18 cellular contexts compared by ENCODE assay signal in the genomic region with DNA sequence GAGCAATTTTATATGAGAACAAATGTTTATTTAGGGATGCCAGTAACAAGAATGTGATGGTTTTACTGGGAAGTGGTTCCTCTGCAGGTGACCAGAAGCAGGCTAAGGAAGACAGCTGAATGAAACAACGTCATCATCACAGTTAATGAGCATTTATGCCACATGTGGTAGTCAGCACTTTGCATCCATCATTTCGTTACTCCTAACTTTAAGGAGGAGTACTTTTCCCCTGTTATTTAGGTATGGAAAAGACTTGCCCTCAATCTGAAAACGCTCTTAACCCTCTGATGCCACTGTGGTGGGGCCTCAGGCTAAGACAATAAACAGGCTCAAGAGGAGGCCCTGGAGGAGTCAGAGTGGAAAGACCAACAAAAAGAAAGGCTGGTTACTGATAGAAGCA. TPM values are rescaled to one million over a fixed set of nuclear protein-coding genes. Genes with fewer than 3 reads are reported as not detected.
DNase-seq lines count a peak whose midpoint lies in the region; ATAC-seq, FAIRE-seq and TF ChIP-seq lines count a peak whose summit lies in the region.
"Had no signal": no experiment of that assay in that cellular context is flagged by ENCODE, and none has a peak within 500 bp of the region (broad histone marks: within the 10 kb centered on the region; RNA-seq: fewer than 3 reads in every experiment).

No MANE protein-coding gene starts in this region.

- H3K9me3 Mint-ChIP-seq in progenitor cell of endocrine pancreas (ENCODE audit: low read depth) = no peaks in the 10 kb centered on the region
- H3K9me3 Mint-ChIP-seq: CD14-positive monocyte had no signal

- no CpG with 5 or more reads among the region's 3 CpGs for WGBS in IMR-90 (ENCODE audit: extremely low coverage in 2 of 2, insufficient read length in 1 of 2), 2 experiments
- WGBS in HepG2 (ENCODE audit: low lambda C conversion rate) = 95% methylated on average over 3 of the region's 3 CpGs

- TF ChIP-seq RAD21 in IMR-90 (IDR thresholded peaks at IDR 0.05; ENCODE audit: low read length) (no peak), HepG2 (CRISPR knock-in tag; IDR thresholded peaks at IDR 0.05) (no peak)

- H3K4ac ChIP-seq in IMR-90 (ENCODE audit: low read depth, low read length) = no peak overlapping the region

- no peak overlapping the region; the same call in 1 of the 2 replicates for H3K9ac ChIP-seq in IMR-90 (ENCODE audit: low read depth, low read length)
- H3K9ac ChIP-seq in HepG2 (ENCODE audit: insufficient read depth, low read depth, low read length) = no peak overlapping the region

- TF ChIP-seq CTCF in IMR-90 (conservative IDR thresholded peaks at IDR 0.05; ENCODE audit: low read depth, low read length) (no peak), brain microvascular endothelial cell (IDR thresholded peaks at IDR 0.05; ENCODE audit: low read depth, low read length, missing control alignments) (no peak), progenitor cell of endocrine pancreas (IDR thresholded peaks at IDR 0.05; ENCODE audit: unreplicated experiment) (no peak), HepG2 (CRISPR knock-in tag; IDR thresholded peaks at IDR 0.05) (no peak)

- H2BK120ac ChIP-seq in IMR-90 (ENCODE audit: low read depth, low read length) = no peak overlapping the region

- no peak for FAIRE-seq in HepG2 (lab: Jason Lieb, UNC)
- FAIRE-seq: H1 had no signal

- H4K91ac ChIP-seq in IMR-90 (ENCODE audit: insufficient read depth, low read depth, low read length) = no peak overlapping the region

- H3K27me3 ChIP-seq in IMR-90 (ENCODE audit: control insufficient read depth, insufficient read depth, low read length) (no peaks in the 10 kb centered on the region), brain microvascular endothelial cell (replicated peaks) (no peaks in the 10 kb centered on the region), HepG2 (ENCODE audit: control insufficient read depth in 1 of 2, insufficient read depth in 2 of 2, low read length in 2 of 2) (no peaks in the 10 kb centered on the region)

- H3K9me1 ChIP-seq in IMR-90 (ENCODE audit: insufficient read depth, low read length) = peaks cover 17% of the 10 kb centered on the region

- peaks cover 8 to 17% of the 10 kb centered on the region in 2 experiments; a peak in 3 of 4 replicates for H3K79me1 ChIP-seq in IMR-90 (ENCODE audit: low read depth in 1 of 2, low read length in 2 of 2)

- peak overlapping the region in 1 of 2 experiments; percentile 12; a peak in 1 of 4 replicates for H4K8ac ChIP-seq in IMR-90 (ENCODE audit: low read depth in 2 of 2, low read length in 2 of 2)

- H2AFZ ChIP-seq in IMR-90 (replicated peaks; ENCODE audit: low read length, poor library complexity) (no peak overlapping the region), HepG2 (ENCODE audit: low read length) (no peak overlapping the region)

- H3K27me3 Mint-ChIP-seq in progenitor cell of endocrine pancreas = no peaks in the 10 kb centered on the region

- H3K4me1 ChIP-seq in IMR-90 (ENCODE audit: control insufficient read depth, insufficient read depth, low read length) = peaks cover 8% of the 10 kb centered on the region
- peaks cover 25% of the 10 kb centered on the region for H3K4me1 ChIP-seq in HepG2 (ENCODE audit: insufficient read depth, low read length)

- no peak overlapping the region for H3K56ac ChIP-seq in IMR-90 (ENCODE audit: extremely low read depth, insufficient read depth, low read length)

- intact Hi-C loops in IMR-90 (cut with micrococcal nuclease) = loop anchor here (5.0 kb wide), 1 partner anchor 172 kb away; no protein-coding TSS in a partner anchor
- intact Hi-C loops in HepG2 (cut with micrococcal nuclease; ENCODE audit: unreplicated experiment) = no loop called here

- H3K4me3 ChIP-seq in IMR-90 (ENCODE audit: insufficient read depth, low read depth, low read length) (no peak overlapping the region), brain microvascular endothelial cell (ENCODE audit: low read depth, low read length) (no peak overlapping the region), HepG2 (replicated peaks in 1 of 3; ENCODE audit: insufficient read depth in 1 of 3, low read depth in 2 of 3, low read length in 3 of 3) (no peak overlapping the region)

- H3K9me3 ChIP-seq in IMR-90 (ENCODE audit: control insufficient read depth, insufficient read depth, low read length) (no peaks in the 10 kb centered on the region), HepG2 (ENCODE audit: low read length) (no peaks in the 10 kb centered on the region)

- no peak overlapping the region for H2BK15ac ChIP-seq in IMR-90 (ENCODE audit: low read depth, low read length)

- H2BK5ac ChIP-seq in IMR-90 (ENCODE audit: low read depth, low read length, poor library complexity, severe bottlenecking) = no peak overlapping the region

- no peak overlapping the region for H3K4me2 ChIP-seq in IMR-90 (ENCODE audit: low read depth, low read length)
- H3K4me2 ChIP-seq in HepG2 (ENCODE audit: low read depth, low read length) = no peak overlapping the region

- no peak overlapping the region for H3K14ac ChIP-seq in IMR-90 (replicated peaks; ENCODE audit: low read depth, low read length)

- H2BK20ac ChIP-seq in IMR-90 (ENCODE audit: low read depth, low read length) = no peak overlapping the region

- ATAC-seq in IMR-90 (ENCODE audit: low read depth) (peak; percentile 22), GM21423 (IDR thresholded peaks at IDR 0.05; ENCODE audit: unreplicated experiment) (no peak), HepG2 (no peak; the same call in 1 of the 3 replicates)
- ATAC-seq: left lobe of liver had no signal

- POLR2A ChIA-PET in IMR-90 (lab: Charles Lee; ENCODE audit: unreplicated experiment) (no interaction called here), HepG2 (lab: Yijun Ruan, JAX) (interaction anchor here (1.4 kb wide), 1 partner anchor 32 kb away, joined by 6 read pairs; a partner anchor contains a TSS)

- dilution Hi-C loops in IMR-90 (cut with HindIII; ENCODE audit: low sequenced_read_pairs, unreplicated experiment) = no loop called here

- BruUV-seq in IMR-90 (replicated peaks; lab: Mats Ljungman, UMichigan) (no TSS peak), HepG2 (replicated peaks; lab: Mats Ljungman, UMichigan) (no TSS peak)

- CTCF ChIA-PET in IMR-90 (lab: Yijun Ruan, JAX) (interaction anchor here (1.2 kb wide), 1 partner anchor 10 kb away, joined by 3 read pairs; no protein-coding TSS in a partner anchor), HepG2 (lab: Yijun Ruan, JAX; ENCODE audit: low intra/inter-chr PET ratio, low total read pairs) (no interaction called here)

- no peak overlapping the region for H3K18ac ChIP-seq in IMR-90 (ENCODE audit: low read depth, low read length)

- H3K23ac ChIP-seq in IMR-90 (ENCODE audit: low read depth, low read length) = no peak overlapping the region

- TF ChIP-seq EP300 in HepG2 (IDR thresholded peaks at IDR 0.05; ENCODE audit: low read depth in 2 of 2, low read length in 2 of 2) = no peak
- no peak for TF ChIP-seq EP300 in HepG2 (CRISPR knock-in tag; IDR thresholded peaks at IDR 0.05; ENCODE audit: borderline replicate concordance)

- H3K36me3 ChIP-seq in IMR-90 (ENCODE audit: control insufficient read depth, insufficient read depth, low read length) (peaks cover 30% of the 10 kb centered on the region), brain microvascular endothelial cell (replicated peaks) (peaks cover 23% of the 10 kb centered on the region), HepG2 (replicated peaks in 1 of 2; ENCODE audit: control insufficient read depth in 1 of 2, insufficient read depth in 2 of 2, low read length in 2 of 2) (peaks cover 9 to 63% of the 10 kb centered on the region in 2 experiments)

- peaks cover 32% of the 10 kb centered on the region for H3K4me1 Mint-ChIP-seq in progenitor cell of endocrine pancreas (ENCODE audit: low read depth)

- in situ Hi-C loops in IMR-90 (cut with MboI; ENCODE audit: low sequenced_read_pairs) = no loop called here
- in situ Hi-C loops in brain microvascular endothelial cell (cut with HindIII; ENCODE audit: low pct_ligation_motif_present, low sequenced_read_pairs) = no loop called here
- in situ Hi-C loops in HepG2 (cut with HindIII; ENCODE audit: extremely low pct_ligation_motif_present, low pct_unique_long_range_greater_than_20kb) = no loop called here

- no peak overlapping the region for H4K5ac ChIP-seq in IMR-90 (ENCODE audit: low read depth, low read length)

- H2AK5ac ChIP-seq in IMR-90 (ENCODE audit: low read depth, low read length) = peak overlapping the region; percentile 2; the same call in 1 of the 2 replicates

- H3K36me3 Mint-ChIP-seq in progenitor cell of endocrine pancreas (ENCODE audit: insufficient read depth) = peaks cover 28% of the 10 kb centered on the region

- peak overlapping the region; percentile 78 for H3K27ac Mint-ChIP-seq in progenitor cell of endocrine pancreas

- H3K4me3 Mint-ChIP-seq in progenitor cell of endocrine pancreas (ENCODE audit: low read depth) = no peak overlapping the region
- H3K4me3 Mint-ChIP-seq: CD14-positive monocyte had no signal

- H3K27ac ChIP-seq in IMR-90 (ENCODE audit: insufficient read depth, low read length) (no peak overlapping the region), brain microvascular endothelial cell (peak overlapping the region; percentile 56), HepG2 (ENCODE audit: extremely low read length, insufficient read depth, low read length) (no peak overlapping the region)
- H3K27ac ChIP-seq: 22Rv1 had no signal

- TF ChIP-seq POLR2A in IMR-90 (IDR thresholded peaks at IDR 0.05; ENCODE audit: low read depth, low read length) (no peak), HepG2 (IDR thresholded peaks at IDR 0.05; ENCODE audit: insufficient read depth in 1 of 2, low read depth in 2 of 2, low read length in 2 of 2) (no peak)

- no peaks in the 10 kb centered on the region for H3K79me2 ChIP-seq in HepG2 (ENCODE audit: insufficient read depth, low read length)

- H4K20me1 ChIP-seq in IMR-90 (ENCODE audit: insufficient read depth, low read length) (0 out of 2 replicates have a peak, but pooled peaks cover 3% of the 10 kb centered on the region), HepG2 (ENCODE audit: insufficient read depth, low read length) (no peaks in the 10 kb centered on the region)

- DNase-seq in DMS79 treated with DMSO at 0.1 percent for 48 hours (lab: John Stamatoyannopoulos, UW) = peak; percentile 11
- DNase-seq in DMS79 (lab: John Stamatoyannopoulos, UW) = no peak
- no peak for DNase-seq in IMR-90
- DNase-seq in brain microvascular endothelial cell = no peak
- DNase-seq in progenitor cell of endocrine pancreas (ENCODE audit: low spot score, unreplicated experiment) = no peak
- no peak for DNase-seq in NCI-H748 treated with DMSO at 0.1 percent for 48 hours (lab: John Stamatoyannopoulos, UW)
- DNase-seq in HepG2 (ENCODE audit: low spot score) = no peak
- DNase-seq: activated CD4-positive, alpha-beta T cell treated with anti-CD3 and anti-CD28 coated beads for 48 hours; activated T-cell treated with anti-CD3 and anti-CD28 coated beads, Interleukin-2, amount 50 U/mL, for 1 hour; amygdala; foreskin melanocyte; NCI-H187 treated with DMSO at 0.1 percent for 48 hours; NCI-H510A had no signal

- H2AK9ac ChIP-seq in IMR-90 (replicated peaks; ENCODE audit: low read depth, low read length, poor library complexity) = no peak overlapping the region

RNA-seq across cellular contexts. Expression of a gene that starts 31.2 kb away (rescaled TPM):
- 22.9 and 33.9 TPM in 2 replicates for total RNA-seq in IMR-90 (2012; rRNA removed)
- polyA plus RNA-seq in IMR-90 (2012; rRNA removed) = 35.8 and 39.5 TPM in 2 replicates
- 14.9 and 17.2 TPM in 2 replicates for polyA plus RNA-seq in IMR-90 (2012; cell fraction: cytosol; rRNA removed)
- 18.7 and 60.0 TPM in 2 replicates for polyA plus RNA-seq in IMR-90 (2012; cell fraction: nucleus; rRNA removed; ENCODE audit: low replicate concordance)
- 62.6 and 65.7 TPM in 2 replicates for total RNA-seq in progenitor cell of endocrine pancreas
- 52.0 and 57.8 TPM in 2 replicates for total RNA-seq in HepG2 (2016; rRNA removed; fragmentation: Illumina TruSeq; extraction: Trizol)
- 17.0 and 20.8 TPM in 2 replicates for total RNA-seq in HepG2 (2016; cell fraction: cytosol; rRNA removed; fragmentation: Illumina TruSeq; extraction: Trizol; ENCODE audit: low read depth)
- 51.9 and 56.4 TPM in 2 replicates for total RNA-seq in HepG2 (2016; cell fraction: insoluble cytoplasmic fraction; rRNA removed; fragmentation: Illumina TruSeq; extraction: Trizol)
- total RNA-seq in HepG2 (2016; cell fraction: membrane; rRNA removed; fragmentation: Illumina TruSeq; extraction: Trizol) = 49.9 and 57.9 TPM in 2 replicates
- 46.7 and 47.9 TPM in 2 replicates for total RNA-seq in HepG2 (2016; cell fraction: nucleus; rRNA removed; fragmentation: Illumina TruSeq; extraction: Trizol)
- 32.9 and 41.4 TPM in 2 replicates for polyA plus RNA-seq in HepG2 (2011; rRNA removed)
- 33.9 and 35.7 TPM in 2 replicates for polyA plus RNA-seq in HepG2 (2011; cell fraction: cytosol; rRNA removed)
- polyA plus RNA-seq in HepG2 (2011; cell fraction: nucleus; rRNA removed) = 38.0 and 47.8 TPM in 2 replicates
- 19.7 and 28.3 TPM in 2 replicates for polyA plus RNA-seq in HepG2 (2012)
- polyA plus RNA-seq in HepG2 (2016; cell fraction: cytosol; fragmentation: Illumina TruSeq; extraction: Trizol; ENCODE audit: low read depth) = 17.3 and 20.3 TPM in 2 replicates
- polyA plus RNA-seq in HepG2 (2016; cell fraction: insoluble cytoplasmic fraction; fragmentation: Illumina TruSeq; extraction: Trizol; ENCODE audit: low read depth) = 50.5 and 52.9 TPM in 2 replicates
- 34.9 and 41.5 TPM in 2 replicates for polyA plus RNA-seq in HepG2 (2016; cell fraction: membrane; fragmentation: Illumina TruSeq; extraction: Trizol; ENCODE audit: low read depth)
- 61.6 and 62.0 TPM in 2 replicates for polyA plus RNA-seq in HepG2 (2016; cell fraction: nucleus; fragmentation: Illumina TruSeq; extraction: Trizol; ENCODE audit: insufficient read depth, low read depth)
- 35.4 and 83.9 TPM in 2 replicates for polyA minus RNA-seq in HepG2 (2011; rRNA and poly(A)+ RNA removed; ENCODE audit: low replicate concordance)
- 26.2 and 26.6 TPM in 2 replicates for polyA minus RNA-seq in HepG2 (2011; cell fraction: cytosol; rRNA and poly(A)+ RNA removed)
- 66.4 and 78.2 TPM in 2 replicates for polyA minus RNA-seq in HepG2 (2011; cell fraction: nucleus; rRNA and poly(A)+ RNA removed)

RNA-seq across cellular contexts. Expression of a gene that starts 42.0 kb away (rescaled TPM):
- total RNA-seq in IMR-90 (2012; rRNA removed) = 3.6 and 3.9 TPM in 2 replicates
- polyA plus RNA-seq in IMR-90 (2012; rRNA removed) = 3.8 and 4.9 TPM in 2 replicates
- 2.3 and 4.2 TPM in 2 replicates for polyA plus RNA-seq in IMR-90 (2012; cell fraction: cytosol; rRNA removed)
- 2.7 and 5.6 TPM in 2 replicates for polyA plus RNA-seq in IMR-90 (2012; cell fraction: nucleus; rRNA removed; ENCODE audit: low replicate concordance)
- 9.6 and 10.3 TPM in 2 replicates for total RNA-seq in progenitor cell of endocrine pancreas
- total RNA-seq in HepG2 (2016; rRNA removed; fragmentation: Illumina TruSeq; extraction: Trizol) = 6.8 and 8.3 TPM in 2 replicates
- 6.6 and 9.0 TPM in 2 replicates for total RNA-seq in HepG2 (2016; cell fraction: cytosol; rRNA removed; fragmentation: Illumina TruSeq; extraction: Trizol; ENCODE audit: low read depth)
- total RNA-seq in HepG2 (2016; cell fraction: insoluble cytoplasmic fraction; rRNA removed; fragmentation: Illumina TruSeq; extraction: Trizol) = 7.0 and 8.5 TPM in 2 replicates
- 3.9 and 5.4 TPM in 2 replicates for total RNA-seq in HepG2 (2016; cell fraction: membrane; rRNA removed; fragmentation: Illumina TruSeq; extraction: Trizol)
- 9.5 and 9.6 TPM in 2 replicates for total RNA-seq in HepG2 (2016; cell fraction: nucleus; rRNA removed; fragmentation: Illumina TruSeq; extraction: Trizol)
- 4.8 and 5.9 TPM in 2 replicates for polyA plus RNA-seq in HepG2 (2011; rRNA removed)
- 3.8 and 3.9 TPM in 2 replicates for polyA plus RNA-seq in HepG2 (2011; cell fraction: cytosol; rRNA removed)
- 5.0 and 5.5 TPM in 2 replicates for polyA plus RNA-seq in HepG2 (2011; cell fraction: nucleus; rRNA removed)
- polyA plus RNA-seq in HepG2 (2012) = 5.3 and 9.8 TPM in 2 replicates
- polyA plus RNA-seq in HepG2 (2016; cell fraction: cytosol; fragmentation: Illumina TruSeq; extraction: Trizol; ENCODE audit: low read depth) = 0.87 and 0.99 TPM in 2 replicates
- polyA plus RNA-seq in HepG2 (2016; cell fraction: insoluble cytoplasmic fraction; fragmentation: Illumina TruSeq; extraction: Trizol; ENCODE audit: low read depth) = 6.5 and 6.9 TPM in 2 replicates
- polyA plus RNA-seq in HepG2 (2016; cell fraction: membrane; fragmentation: Illumina TruSeq; extraction: Trizol; ENCODE audit: low read depth) = 1.4 and 2.0 TPM in 2 replicates
- polyA plus RNA-seq in HepG2 (2016; cell fraction: nucleus; fragmentation: Illumina TruSeq; extraction: Trizol; ENCODE audit: insufficient read depth, low read depth) = 10.2 and 12.9 TPM in 2 replicates
- 6.8 and 24.1 TPM in 2 replicates for polyA minus RNA-seq in HepG2 (2011; rRNA and poly(A)+ RNA removed; ENCODE audit: low replicate concordance)
- polyA minus RNA-seq in HepG2 (2011; cell fraction: cytosol; rRNA and poly(A)+ RNA removed) = 7.3 and 7.8 TPM in 2 replicates
- polyA minus RNA-seq in HepG2 (2011; cell fraction: nucleus; rRNA and poly(A)+ RNA removed) = 12.4 and 12.7 TPM in 2 replicates

RNA-seq across cellular contexts. Expression of a gene that starts 49.5 kb away (rescaled TPM):
- 131 and 169 TPM in 2 replicates for total RNA-seq in IMR-90 (2012; rRNA removed)
- 56.7 and 60.9 TPM in 2 replicates for polyA plus RNA-seq in IMR-90 (2012; rRNA removed)
- polyA plus RNA-seq in IMR-90 (2012; cell fraction: cytosol; rRNA removed) = 21.5 and 25.8 TPM in 2 replicates
- polyA plus RNA-seq in IMR-90 (2012; cell fraction: nucleus; rRNA removed; ENCODE audit: low replicate concordance) = 8.2 and 21.9 TPM in 2 replicates
- total RNA-seq in progenitor cell of endocrine pancreas = 152 and 156 TPM in 2 replicates
- total RNA-seq in HepG2 (2016; rRNA removed; fragmentation: Illumina TruSeq; extraction: Trizol) = 108 and 161 TPM in 2 replicates
- total RNA-seq in HepG2 (2016; cell fraction: cytosol; rRNA removed; fragmentation: Illumina TruSeq; extraction: Trizol; ENCODE audit: low read depth) = 13.4 and 13.9 TPM in 2 replicates
- total RNA-seq in HepG2 (2016; cell fraction: insoluble cytoplasmic fraction; rRNA removed; fragmentation: Illumina TruSeq; extraction: Trizol) = 111 and 164 TPM in 2 replicates
- 45.2 and 51.9 TPM in 2 replicates for total RNA-seq in HepG2 (2016; cell fraction: membrane; rRNA removed; fragmentation: Illumina TruSeq; extraction: Trizol)
- total RNA-seq in HepG2 (2016; cell fraction: nucleus; rRNA removed; fragmentation: Illumina TruSeq; extraction: Trizol) = 114 and 134 TPM in 2 replicates
- polyA plus RNA-seq in HepG2 (2011; rRNA removed) = 71.5 and 73.6 TPM in 2 replicates
- polyA plus RNA-seq in HepG2 (2011; cell fraction: cytosol; rRNA removed) = 49.0 and 79.5 TPM in 2 replicates
- 13.2 and 18.7 TPM in 2 replicates for polyA plus RNA-seq in HepG2 (2011; cell fraction: nucleus; rRNA removed)
- 93.0 and 111 TPM in 2 replicates for polyA plus RNA-seq in HepG2 (2012)
- 10.0 and 10.2 TPM in 2 replicates for polyA plus RNA-seq in HepG2 (2016; cell fraction: cytosol; fragmentation: Illumina TruSeq; extraction: Trizol; ENCODE audit: low read depth)
- polyA plus RNA-seq in HepG2 (2016; cell fraction: insoluble cytoplasmic fraction; fragmentation: Illumina TruSeq; extraction: Trizol; ENCODE audit: low read depth) = 78.4 and 81.1 TPM in 2 replicates
- 21.7 and 24.2 TPM in 2 replicates for polyA plus RNA-seq in HepG2 (2016; cell fraction: membrane; fragmentation: Illumina TruSeq; extraction: Trizol; ENCODE audit: low read depth)
- 124 TPM in 2 replicates for polyA plus RNA-seq in HepG2 (2016; cell fraction: nucleus; fragmentation: Illumina TruSeq; extraction: Trizol; ENCODE audit: insufficient read depth, low read depth)
- 84.1 and 114 TPM in 2 replicates for polyA minus RNA-seq in HepG2 (2011; rRNA and poly(A)+ RNA removed; ENCODE audit: low replicate concordance)
- 61.3 and 74.8 TPM in 2 replicates for polyA minus RNA-seq in HepG2 (2011; cell fraction: cytosol; rRNA and poly(A)+ RNA removed)
- 39.7 and 52.5 TPM in 2 replicates for polyA minus RNA-seq in HepG2 (2011; cell fraction: nucleus; rRNA and poly(A)+ RNA removed)
